Comparison of ENCODE assay signal across 8 cellular contexts in the genomic region with DNA sequence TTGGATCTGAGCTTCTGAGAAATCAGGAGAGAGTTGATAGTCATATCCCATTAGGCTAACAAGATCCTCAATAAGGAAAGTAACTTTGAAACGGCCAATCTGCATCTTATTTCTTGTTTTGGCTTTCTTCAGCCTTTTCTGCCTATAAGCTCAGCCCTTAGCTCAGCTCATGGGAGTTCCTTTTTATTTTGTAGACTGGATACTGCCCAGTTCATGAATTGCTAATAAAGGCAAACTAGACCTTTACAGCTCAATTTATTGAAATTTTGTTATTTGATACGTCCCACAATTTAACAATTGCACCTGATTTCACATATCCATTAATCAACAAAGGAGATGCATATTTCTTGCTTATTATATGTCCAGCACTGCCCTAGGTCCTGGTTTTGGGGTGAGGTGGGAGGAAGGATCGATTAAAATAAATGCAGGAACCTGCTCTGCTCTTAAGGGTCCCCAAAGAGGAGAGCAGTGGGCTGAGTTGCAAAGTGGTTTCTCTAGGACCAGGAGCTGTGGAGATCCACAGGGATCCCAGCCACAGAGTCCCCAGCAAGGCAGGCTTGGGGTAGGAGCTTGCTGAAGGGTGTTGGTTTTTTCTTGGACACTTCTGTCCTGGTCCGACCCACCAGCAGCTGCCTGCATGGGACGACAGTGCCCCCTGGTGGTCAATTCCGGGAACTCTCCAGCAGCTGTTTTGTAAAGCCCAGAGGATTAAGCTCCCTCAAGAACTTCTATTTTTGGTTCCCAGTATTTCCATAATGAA. TPM values are rescaled to one million over a fixed set of nuclear protein-coding genes. Genes with fewer than 3 reads are reported as not detected.
A peak's percentile ranks its signal among the peaks of the same experiment; 100 is the strongest.
DNase-seq lines count a peak whose midpoint lies in the region; ATAC-seq and TF ChIP-seq lines count a peak whose summit lies in the region.

No MANE protein-coding gene starts in this region.

- TF ChIP-seq CTCF in parathyroid adenoma (IDR thresholded peaks at IDR 0.05) (peak; percentile 91), tibial artery (IDR thresholded peaks at IDR 0.05) (peak; percentile 97 to 99)

- ATAC-seq in GM19438 (IDR thresholded peaks at IDR 0.05; ENCODE audit: low read depth, unreplicated experiment), result peak; percentile 76

- H3K9ac ChIP-seq in BLaER1, result no peak overlapping the region
- H3K9ac ChIP-seq in parathyroid adenoma, result no peak overlapping the region

- H3K4me3 ChIP-seq in BLaER1 (no peak overlapping the region), MG63 (no peak overlapping the region), parathyroid adenoma (ENCODE audit: low read depth, low read length) (no peak overlapping the region), tibial artery (peak overlapping the region; percentile 14 to 26)

- no peaks in the 10 kb centered on the region for H4K20me1 ChIP-seq in BLaER1

- peaks cover 59% of the 10 kb centered on the region for H3K4me1 ChIP-seq in BLaER1
- no peaks in the 10 kb centered on the region for H3K4me1 ChIP-seq in parathyroid adenoma
- peaks cover 0 to 39% (median 23%) of the 10 kb centered on the region in 4 donors for H3K4me1 ChIP-seq in tibial artery

- H3K27ac ChIP-seq in BLaER1 (no peak overlapping the region), parathyroid adenoma (no peak overlapping the region), tibial artery (peak overlapping the region; percentile 69 to 77)

- no peaks in the 10 kb centered on the region for H3K79me2 ChIP-seq in parathyroid adenoma

- H3K27me3 ChIP-seq in BLaER1 (no peaks in the 10 kb centered on the region), MG63 (no peaks in the 10 kb centered on the region), parathyroid adenoma (ENCODE audit: control insufficient read depth, insufficient read depth, low read length) (no peaks in the 10 kb centered on the region), tibial artery (no peaks in the 10 kb centered on the region)

- peaks cover 9% of the 10 kb centered on the region for H3K9me3 ChIP-seq in BLaER1
- no peaks in the 10 kb centered on the region for H3K9me3 ChIP-seq in MG63
- no peaks in the 10 kb centered on the region for H3K9me3 ChIP-seq in parathyroid adenoma (ENCODE audit: control insufficient read depth, low read length)
- H3K9me3 ChIP-seq in tibial artery, result no peaks in the 10 kb centered on the region

- H2AFZ ChIP-seq in parathyroid adenoma, result no peak overlapping the region

- H3K36me3 ChIP-seq in BLaER1, result no peaks in the 10 kb centered on the region
- H3K36me3 ChIP-seq in MG63, result no peaks in the 10 kb centered on the region
- no peaks in the 10 kb centered on the region for H3K36me3 ChIP-seq in parathyroid adenoma (ENCODE audit: control insufficient read depth, insufficient read depth, low read length)
- H3K36me3 ChIP-seq in tibial artery, result no peaks in the 10 kb centered on the region

- H3K4me2 ChIP-seq in BLaER1 (peak overlapping the region; percentile 56), parathyroid adenoma (ENCODE audit: low read length) (no peak overlapping the region)

- DNase-seq in MG63 (peak; percentile 68), SK-N-DZ (ENCODE audit: low spot score) (peak; percentile 75), glomerular visceral epithelial cell (ENCODE audit: extremely low spot score) (peak; percentile 84), tibial artery (peak; percentile 89 to 95)
- DNase-seq in activated naive CD4-positive, alpha-beta T cell treated with Interleukin-2 at 50 U/mL for 16 hours, result peak; percentile 85

- intact Hi-C loops in tibial artery (cut with DNase I; ENCODE audit: low total_unique reads), result loop anchor here (5.0 to 10.0 kb wide), 2 partner anchors 383 to 421 kb away; a partner anchor contains a TSS

RNA-seq across cellular contexts. Expression of a gene that starts 22.9 kb away (rescaled TPM):
- 143 and 147 TPM in 2 replicates for total RNA-seq in MG63 (2014; rRNA removed; shearing (Covaris generic); ENCODE audit: low replicate concordance)
- 62.5 and 74.0 TPM in 2 replicates for polyA plus RNA-seq in SK-N-DZ (2014; cell fraction: cytosol; rRNA removed)
- polyA plus RNA-seq in SK-N-DZ (2014; cell fraction: nucleus; rRNA removed), result 59.9 and 93.7 TPM in 2 replicates

RNA-seq across cellular contexts. Expression of a gene that starts 40.9 kb away (rescaled TPM):
- total RNA-seq in MG63 (2014; rRNA removed; shearing (Covaris generic); ENCODE audit: low replicate concordance), result 4.8 and 12.6 TPM in 2 replicates
- 54.6 and 55.2 TPM in 2 replicates for polyA plus RNA-seq in SK-N-DZ (2014; cell fraction: cytosol; rRNA removed)
- 23.1 and 42.8 TPM in 2 replicates for polyA plus RNA-seq in SK-N-DZ (2014; cell fraction: nucleus; rRNA removed)

Comparison
In these comparisons a context has a peak if more than half of its experiments do, and no peak if none do; other contexts are left out.
1. H3K27ac ChIP-seq: peak in tibial artery (2 of 2); none in BLaER1 (single experiment) and parathyroid adenoma (single experiment).
2. H3K4me3 ChIP-seq: peak in tibial artery (2 of 2); none in BLaER1 (single experiment), MG63 (single experiment) and parathyroid adenoma (single experiment).
3. Peak in every context shown above with its lines, with median percentiles within 50 percentile points of each other: DNase-seq.